In the genomic region with DNA sequence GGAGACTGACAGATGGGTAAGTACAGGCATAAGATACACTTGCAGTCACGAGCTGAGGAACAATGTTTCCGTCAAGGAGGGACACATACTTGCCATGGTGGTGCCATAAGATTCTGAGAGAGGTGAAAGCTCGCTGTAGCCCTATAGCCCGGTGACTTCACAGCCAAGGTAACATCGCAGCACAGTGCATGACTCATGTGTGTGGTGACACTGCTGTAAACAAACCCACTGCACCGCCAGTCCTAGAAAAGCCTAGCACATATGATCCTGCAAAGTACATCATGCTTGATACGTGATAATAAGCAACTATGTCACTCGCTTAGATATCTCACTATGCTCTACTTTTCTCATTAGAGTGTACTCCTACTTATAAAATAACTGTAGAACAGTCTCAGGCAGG, we compare ENCODE assay signal across 14 cellular contexts.
A peak's percentile ranks its signal among the peaks of the same experiment; 100 is the strongest.
DNase-seq lines count a peak whose midpoint lies in the region; ATAC-seq and TF ChIP-seq lines count a peak whose summit lies in the region.
"Had no signal": no experiment of that assay in that cellular context is flagged by ENCODE, and none has a peak within 500 bp of the region (broad histone marks: within the 10 kb centered on the region; RNA-seq: fewer than 3 reads in every experiment).

No MANE protein-coding gene starts in this region.

- no peaks in the 10 kb centered on the region for H3K79me2 ChIP-seq in mesendoderm (ENCODE audit: control insufficient read depth, insufficient read depth, low read length)

- no peak overlapping the region for H4K5ac ChIP-seq in mesendoderm (ENCODE audit: low read length)

- H3K27ac ChIP-seq in mesendoderm (ENCODE audit: low read depth, low read length) = no peak overlapping the region
- no peak overlapping the region for H3K27ac ChIP-seq in body of pancreas
- H3K27ac ChIP-seq in neuronal stem cell (replicated peaks; ENCODE audit: low read length) = no peak overlapping the region
- H3K27ac ChIP-seq: C4-2B had no signal

- H3K4me3 ChIP-seq in mesendoderm (ENCODE audit: low read length) (no peak overlapping the region), body of pancreas (no peak overlapping the region), neuronal stem cell (ENCODE audit: low read length in 2 of 2) (no peak overlapping the region)

- H3K9me3 ChIP-seq in body of pancreas = no peaks in the 10 kb centered on the region
- no peaks in the 10 kb centered on the region for H3K9me3 ChIP-seq in neuronal stem cell (replicated peaks in 1 of 2; ENCODE audit: control insufficient read depth in 2 of 2, insufficient read depth in 1 of 2, low read depth in 1 of 2, low read length in 2 of 2)

- no peaks in the 10 kb centered on the region for H3K36me3 ChIP-seq in mesendoderm (ENCODE audit: control insufficient read depth, insufficient read depth, low read length)
- H3K36me3 ChIP-seq in body of pancreas (replicated peaks in 1 of 2; ENCODE audit: insufficient read depth in 1 of 2, low read depth in 2 of 2) = no peaks in the 10 kb centered on the region
- H3K36me3 ChIP-seq in neuronal stem cell (replicated peaks in 1 of 2; ENCODE audit: control insufficient read depth in 2 of 2, insufficient read depth in 2 of 2, low read length in 2 of 2) = peaks cover 0 to 2% of the 10 kb centered on the region in 2 donors

- H3K4me2 ChIP-seq in mesendoderm (ENCODE audit: low read length) = no peak overlapping the region
- H3K4me2 ChIP-seq in neuronal stem cell (ENCODE audit: insufficient read depth, low read length, poor library complexity, severe bottlenecking) = no peak overlapping the region

- no peak overlapping the region for H3K56ac ChIP-seq in mesendoderm (ENCODE audit: low read length)

- H3K4ac ChIP-seq in mesendoderm (ENCODE audit: low read depth, low read length) = no peak overlapping the region
- no peak overlapping the region for H3K4ac ChIP-seq in neuronal stem cell (ENCODE audit: low read length)

- no peak for ATAC-seq in body of pancreas

- peak; percentile 27 for DNase-seq in Ammon's horn (ENCODE audit: low spot score)
- peak; percentile 4 for DNase-seq in COLO668 (lab: John Stamatoyannopoulos, UW; ENCODE audit: unreplicated experiment)
- DNase-seq in M059J (ENCODE audit: low read depth) = peak; percentile 26
- no peak for DNase-seq in mesendoderm
- no peak for DNase-seq in body of pancreas
- DNase-seq in neuronal stem cell (ENCODE audit: low spot score) = no peak
- DNase-seq: ACHN; CD4-positive, alpha-beta T cell; DMS153; GDM1; GOT3; H9; KBM-7 had no signal

- H4K91ac ChIP-seq in neuronal stem cell (ENCODE audit: low read depth, low read length, poor library complexity) = no peak overlapping the region

- H3K79me1 ChIP-seq in mesendoderm (ENCODE audit: low read length) = no peaks in the 10 kb centered on the region
- no peaks in the 10 kb centered on the region for H3K79me1 ChIP-seq in neuronal stem cell (ENCODE audit: low read depth, low read length)

- no peak overlapping the region for H2BK120ac ChIP-seq in mesendoderm (ENCODE audit: low read depth, low read length)
- no peak overlapping the region for H2BK120ac ChIP-seq in neuronal stem cell (ENCODE audit: low read depth, low read length)

- no peak for TF ChIP-seq POLR2A in body of pancreas (IDR thresholded peaks at IDR 0.05)

- no peak overlapping the region for H3K14ac ChIP-seq in neuronal stem cell (ENCODE audit: low read length)

- H2BK12ac ChIP-seq in neuronal stem cell (ENCODE audit: low read length) = no peak overlapping the region

- H2AK5ac ChIP-seq in mesendoderm (ENCODE audit: low read length) = no peak overlapping the region
- H2AK5ac ChIP-seq in neuronal stem cell (ENCODE audit: low read depth, low read length) = no peak overlapping the region

- H2BK5ac ChIP-seq in mesendoderm (ENCODE audit: low read length) (no peak overlapping the region), neuronal stem cell (ENCODE audit: low read length) (no peak overlapping the region)

- intact Hi-C loops in body of pancreas (cut with DNase I) = no loop called here

- H3K18ac ChIP-seq in mesendoderm (ENCODE audit: low read length) (no peak overlapping the region), neuronal stem cell (ENCODE audit: low read length) (no peak overlapping the region)

- H2AFZ ChIP-seq in neuronal stem cell (ENCODE audit: low read length) = no peak overlapping the region

- no peaks in the 10 kb centered on the region for H3K27me3 ChIP-seq in mesendoderm (ENCODE audit: insufficient read depth, low read length, poor library complexity)
- no peaks in the 10 kb centered on the region for H3K27me3 ChIP-seq in body of pancreas
- no peaks in the 10 kb centered on the region for H3K27me3 ChIP-seq in neuronal stem cell (ENCODE audit: control insufficient read depth in 3 of 3, insufficient read depth in 3 of 3, low read depth in 1 of 3, low read length in 3 of 3)

- H3K4me1 ChIP-seq in mesendoderm (ENCODE audit: control insufficient read depth, low read depth, low read length) (peaks cover 2% of the 10 kb centered on the region), body of pancreas (no peaks in the 10 kb centered on the region), neuronal stem cell (ENCODE audit: control insufficient read depth in 2 of 2, insufficient read depth in 1 of 2, low read depth in 1 of 2, low read length in 2 of 2) (peaks cover 0 to 4% of the 10 kb centered on the region in 2 donors)

- H3K9ac ChIP-seq in mesendoderm (ENCODE audit: low read length) (no peak overlapping the region), neuronal stem cell (ENCODE audit: low read depth, low read length, poor library complexity) (no peak overlapping the region)

- no peak for TF ChIP-seq CTCF in body of pancreas (IDR thresholded peaks at IDR 0.05)

- H4K8ac ChIP-seq in mesendoderm (ENCODE audit: low read depth, low read length) = no peak overlapping the region
- no peak overlapping the region for H4K8ac ChIP-seq in neuronal stem cell (ENCODE audit: low read depth, low read length)

- no CpG with 5 or more reads among the region's 8 CpGs for WGBS in mesendoderm (ENCODE audit: extremely low coverage, insufficient coverage, low lambda C conversion rate)
- 68 to 71% methylated on average over 8 of the region's 8 CpGs for WGBS in body of pancreas, 2 donors
- no CpG with 5 or more reads among the region's 8 CpGs for WGBS in neuronal stem cell (ENCODE audit: extremely low coverage in 2 of 2, insufficient read length in 2 of 2, insufficient replicate concordance in 1 of 2), 2 donors

- peak overlapping the region; percentile 70 for H3K23ac ChIP-seq in mesendoderm (ENCODE audit: low read length)
- no peak overlapping the region for H3K23ac ChIP-seq in neuronal stem cell (ENCODE audit: low read depth, low read length, poor library complexity)

- H2BK15ac ChIP-seq in mesendoderm (replicated peaks; ENCODE audit: low read depth) (no peak overlapping the region), neuronal stem cell (ENCODE audit: low read length) (no peak overlapping the region)

Comparison
In these comparisons a context has a peak if more than half of its experiments do, and no peak if none do; other contexts are left out.
1. DNase-seq: peak in Ammon's horn (single experiment), COLO668 (single experiment) and M059J (single experiment); none in mesendoderm (single experiment), body of pancreas (0 of 4) and neuronal stem cell (single experiment).